ENCODE assay signal across 8 cellular contexts in the genomic region with DNA sequence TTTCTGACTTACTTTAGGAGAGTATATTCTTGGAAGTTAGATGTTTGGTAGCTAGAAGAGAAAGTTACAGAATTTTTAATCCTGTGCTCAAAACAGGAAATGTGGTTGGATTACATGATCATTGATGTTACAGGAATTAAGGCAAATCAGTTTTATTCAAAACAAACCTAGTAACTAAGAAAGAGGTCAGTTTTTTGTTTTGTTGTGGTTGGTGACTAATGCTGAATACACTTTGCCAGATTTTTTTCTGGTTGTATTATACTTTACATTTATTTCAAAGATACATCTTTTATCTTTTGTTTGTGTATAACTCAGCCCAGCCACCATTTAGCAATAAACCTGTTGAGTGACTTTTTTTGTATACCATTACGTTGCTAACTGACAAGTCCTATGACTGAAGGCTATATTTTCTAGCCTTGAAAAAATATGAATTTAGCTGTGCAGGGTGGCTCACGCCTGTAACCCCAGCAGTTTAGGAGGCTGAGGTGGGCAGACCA.
DNase-seq lines count a peak whose midpoint lies in the region; ATAC-seq, FAIRE-seq and TF ChIP-seq lines count a peak whose summit lies in the region.

No MANE protein-coding gene starts in this region.

- no peaks in the 10 kb centered on the region for H3K27me3 Mint-ChIP-seq in natural killer cell (ENCODE audit: low read depth in 2 of 2)

- ATAC-seq in natural killer cell (peak in 2 of 3 donors; percentile 37 to 49), HG03469 (IDR thresholded peaks at IDR 0.05; ENCODE audit: unreplicated experiment) (no peak), HG02763 (IDR thresholded peaks at IDR 0.05; ENCODE audit: unreplicated experiment) (no peak)

- H3K27ac Mint-ChIP-seq in natural killer cell, result peak overlapping the region; percentile 65 to 74

- TF ChIP-seq CTCF in AG10803 (conservative IDR thresholded peaks at IDR 0.05; ENCODE audit: low read length) (no peak), LNCaP clone FGC (IDR thresholded peaks at IDR 0.05; ENCODE audit: control insufficient read depth, extremely low read depth, insufficient read depth) (no peak), natural killer cell (IDR thresholded peaks at IDR 0.05) (no peak)

- no peak for TF ChIP-seq POLR2A in H54 (IDR thresholded peaks at IDR 0.05; ENCODE audit: low read depth, low read length)

- peaks cover 34 to 35% of the 10 kb centered on the region in 2 donors for H3K4me1 Mint-ChIP-seq in natural killer cell

- peak overlapping the region; percentile 32 for H3K4me3 Mint-ChIP-seq in natural killer cell

- H3K4me3 ChIP-seq in AG10803 (ENCODE audit: low read length) (no peak overlapping the region), LNCaP clone FGC (ENCODE audit: low read depth, low read length) (no peak overlapping the region)

- no peaks in the 10 kb centered on the region for H3K9me3 Mint-ChIP-seq in natural killer cell

- FAIRE-seq in H54 (lab: Jason Lieb, UNC), result no peak

- no peaks in the 10 kb centered on the region for H3K36me3 Mint-ChIP-seq in natural killer cell

- intact Hi-C loops in natural killer cell (cut with micrococcal nuclease), result no loop called here

- DNase-seq in AG10803 (ENCODE audit: low read depth), result peak; percentile 78
- DNase-seq in LNCaP clone FGC (ENCODE audit: low read depth), result peak; percentile 56
- DNase-seq in dedifferentiated amniotic fluid mesenchymal stem cell (ENCODE audit: extremely low spot score), result peak; percentile 80
- no peak for DNase-seq in natural killer cell
- no peak for DNase-seq in H54 (ENCODE audit: insufficient read length, low spot score)
- DNase-seq in NCI-H69 (lab: John Stamatoyannopoulos, UW), result no peak

Comparison
In these comparisons a context has a peak if more than half of its experiments do, and no peak if none do; other contexts are left out.
1. DNase-seq: peak in AG10803 (single experiment), LNCaP clone FGC (single experiment) and dedifferentiated amniotic fluid mesenchymal stem cell (single experiment); none in natural killer cell (single experiment), H54 (single experiment) and NCI-H69 (single experiment).
2. ATAC-seq: peak in natural killer cell (2 of 3); none in HG03469 (single experiment) and HG02763 (single experiment).